In genomic region chr14:23013056-23014054, GRCh38 we compare ENCODE assay signal across 19 cellular contexts. TPM values are rescaled to one million over a fixed set of nuclear protein-coding genes. Genes with fewer than 3 reads are reported as not detected.
DNase-seq lines count a peak whose midpoint lies in the region; TF ChIP-seq lines count a peak whose summit lies in the region.
"Had no signal": no experiment of that assay in that cellular context is flagged by ENCODE, and none has a peak within 500 bp of the region (broad histone marks: within the 10 kb centered on the region; RNA-seq: fewer than 3 reads in every experiment).

No MANE protein-coding gene starts in this region.

- H3K27me3 Mint-ChIP-seq in glutamatergic neuron (ENCODE audit: unreplicated experiment): peaks cover 14% of the 10 kb centered on the region

- H3K4me1 ChIP-seq in thymus (ENCODE audit: control insufficient read depth, insufficient read depth, low read length): peaks cover 5% of the 10 kb centered on the region

- H3K9me3 ChIP-seq in thymus (ENCODE audit: control insufficient read depth): no peaks in the 10 kb centered on the region
- H3K9me3 ChIP-seq: BLaER1 had no signal

- peak overlapping the region; percentile 89 for H3K27ac Mint-ChIP-seq in glutamatergic neuron (ENCODE audit: unreplicated experiment)

- H3K4me3 ChIP-seq in thymus (ENCODE audit: low read length): no peak overlapping the region
- H3K4me3 ChIP-seq in brain microvascular endothelial cell (ENCODE audit: low read depth, low read length): no peak overlapping the region
- H3K4me3 ChIP-seq: BLaER1 had no signal

- peak overlapping the region; percentile 76 for H3K4me3 Mint-ChIP-seq in glutamatergic neuron (ENCODE audit: unreplicated experiment)

- in situ Hi-C loops in brain microvascular endothelial cell (cut with HindIII; ENCODE audit: low pct_ligation_motif_present, low sequenced_read_pairs): no loop called here

- DNase-seq in NCI-H82 (lab: John Stamatoyannopoulos, UW) (peak; percentile 58), NCI-H82 treated with DMSO at 0.1 percent for 48 hours (lab: John Stamatoyannopoulos, UW; ENCODE audit: unreplicated experiment) (no peak), SK-N-DZ (ENCODE audit: low spot score) (peak; percentile 85), glutamatergic neuron (peak; percentile 34), brain microvascular endothelial cell (no peak), LoVo (ENCODE audit: low spot score) (no peak), SKM-1 treated with dmso at 0.1 percent for 144 hours (lab: John Stamatoyannopoulos, UW; ENCODE audit: unreplicated experiment) (no peak)
- DNase-seq: GF-D8, Karpas-422, MM.1S, NCI-H1105 treated with DMSO at 0.1 percent for 48 hours, NCI-H187 treated with DMSO at 0.1 percent for 48 hours, NCI-H446 treated with DMSO at 0.1 percent for 48 hours, NCI-H774, SHP77 had no signal

- no peak for TF ChIP-seq CTCF in glutamatergic neuron (IDR thresholded peaks at IDR 0.05; ENCODE audit: partially characterized antibody, unreplicated experiment)
- no peak for TF ChIP-seq CTCF in brain microvascular endothelial cell (IDR thresholded peaks at IDR 0.05; ENCODE audit: low read depth, low read length, missing control alignments)

- H3K9me3 Mint-ChIP-seq in glutamatergic neuron (ENCODE audit: unreplicated experiment): peaks cover 12% of the 10 kb centered on the region

- H3K36me3 ChIP-seq in thymus (ENCODE audit: control insufficient read depth, insufficient read depth) (no peaks in the 10 kb centered on the region), brain microvascular endothelial cell (replicated peaks) (no peaks in the 10 kb centered on the region)
- H3K36me3 ChIP-seq: BLaER1 had no signal

- H3K36me3 Mint-ChIP-seq in glutamatergic neuron (ENCODE audit: unreplicated experiment): no peaks in the 10 kb centered on the region

- WGBS in thymus: 97% methylated on average over 11 of the region's 11 CpGs

- H3K4me1 Mint-ChIP-seq in glutamatergic neuron (ENCODE audit: low read depth, unreplicated experiment): peaks cover 27% of the 10 kb centered on the region

- H3K27ac ChIP-seq in thymus (ENCODE audit: low read depth) (peak overlapping the region; percentile 5), brain microvascular endothelial cell (no peak overlapping the region)
- H3K27ac ChIP-seq: BLaER1 had no signal

- H3K27me3 ChIP-seq in thymus (ENCODE audit: control insufficient read depth, insufficient read depth) (no peaks in the 10 kb centered on the region), brain microvascular endothelial cell (replicated peaks) (no peaks in the 10 kb centered on the region)
- H3K27me3 ChIP-seq: BLaER1 had no signal

RNA-seq across cellular contexts. Expression of gene C14orf93, which starts 3.4 kb away (rescaled TPM):
- 25.3 and 34.9 TPM in 2 replicates for polyA plus RNA-seq in SK-N-DZ (2014; cell fraction: cytosol; rRNA removed)
- 25.0 and 38.7 TPM in 2 replicates for polyA plus RNA-seq in SK-N-DZ (2014; cell fraction: nucleus; rRNA removed)
- total RNA-seq in glutamatergic neuron (ENCODE audit: unreplicated experiment): 12.1 TPM
- polyA plus RNA-seq in thymus: 17.5 TPM

RNA-seq across cellular contexts. Expression of gene PSMB5, which starts 21.3 kb away (rescaled TPM):
- polyA plus RNA-seq in SK-N-DZ (2014; cell fraction: cytosol; rRNA removed): 295 and 318 TPM in 2 replicates
- polyA plus RNA-seq in SK-N-DZ (2014; cell fraction: nucleus; rRNA removed): 104 and 163 TPM in 2 replicates
- 289 TPM for total RNA-seq in glutamatergic neuron (ENCODE audit: unreplicated experiment)
- polyA plus RNA-seq in thymus: 71.0 TPM

RNA-seq across cellular contexts. Expression of gene PSMB11, which starts 28.7 kb away (rescaled TPM):
- not detected in 2 replicates for polyA plus RNA-seq in SK-N-DZ (2014; cell fraction: cytosol; rRNA removed)
- polyA plus RNA-seq in SK-N-DZ (2014; cell fraction: nucleus; rRNA removed): not detected in 2 replicates
- total RNA-seq in glutamatergic neuron (ENCODE audit: unreplicated experiment): not detected
- 0.62 TPM for polyA plus RNA-seq in thymus
- total RNA-seq: A172, H4 had no signal

RNA-seq across cellular contexts. Expression of gene AJUBA, which starts 31.0 kb away (rescaled TPM):
- polyA plus RNA-seq in SK-N-DZ (2014; cell fraction: cytosol; rRNA removed): 2.7 and 3.7 TPM in 2 replicates
- 3.4 and 4.8 TPM in 2 replicates for polyA plus RNA-seq in SK-N-DZ (2014; cell fraction: nucleus; rRNA removed)
- total RNA-seq in glutamatergic neuron (ENCODE audit: unreplicated experiment): 0.34 TPM
- polyA plus RNA-seq in thymus: 22.4 TPM

RNA-seq across cellular contexts. Expression of gene CDH24, which starts 44.0 kb away (rescaled TPM):
- polyA plus RNA-seq in SK-N-DZ (2014; cell fraction: cytosol; rRNA removed): 58.9 and 63.3 TPM in 2 replicates
- polyA plus RNA-seq in SK-N-DZ (2014; cell fraction: nucleus; rRNA removed): 246 and 343 TPM in 2 replicates
- 164 TPM for total RNA-seq in glutamatergic neuron (ENCODE audit: unreplicated experiment)
- polyA plus RNA-seq in thymus: 7.0 TPM

Comparison
In these comparisons a context has a peak if more than half of its experiments do, and no peak if none do; other contexts are left out.
1. DNase-seq: peak in NCI-H82 (single experiment), SK-N-DZ (single experiment) and glutamatergic neuron (single experiment); none in NCI-H82 treated with DMSO at 0.1 percent for 48 hours (single experiment), brain microvascular endothelial cell (single experiment), LoVo (single experiment) and SKM-1 treated with dmso at 0.1 percent for 144 hours (single experiment).